Comparison of ENCODE assay signal across 8 cellular contexts in the genomic region with DNA sequence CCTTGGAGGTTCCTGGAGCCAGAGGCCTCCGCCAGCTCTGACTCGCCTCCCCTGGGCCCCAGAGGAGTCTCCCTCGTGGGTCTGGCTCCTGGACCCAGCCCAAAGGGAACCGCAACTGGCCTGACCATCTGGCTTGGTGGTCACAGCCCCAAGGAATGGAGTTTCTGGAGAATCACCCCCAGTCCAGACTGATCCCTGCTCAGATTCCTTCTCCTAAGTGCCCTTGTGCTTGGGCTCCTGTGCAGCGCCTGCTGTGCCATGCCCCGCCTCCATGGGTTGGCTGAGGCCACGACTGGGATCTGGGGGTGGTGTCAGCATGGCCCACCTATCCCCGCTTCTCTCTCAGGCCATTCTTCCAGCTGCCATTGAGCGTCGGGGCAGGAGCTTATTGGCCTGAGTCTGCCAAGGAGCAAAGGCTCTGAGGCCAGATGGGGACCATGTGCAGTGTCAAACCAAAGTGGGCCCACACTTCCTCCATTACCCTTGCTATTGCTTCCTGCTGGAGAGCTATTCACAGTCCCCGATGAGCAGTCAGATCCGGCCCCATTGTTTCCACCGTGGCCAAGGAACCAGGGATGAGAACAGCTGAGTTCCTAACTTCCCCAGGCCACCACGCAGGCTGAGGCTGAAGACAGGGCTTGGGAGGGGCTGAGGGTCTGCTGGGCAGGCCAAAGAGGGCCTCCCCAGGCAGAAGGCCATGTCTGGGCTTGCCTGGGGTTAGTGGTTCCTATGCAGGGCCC. TPM values are rescaled to one million over a fixed set of nuclear protein-coding genes. Genes with fewer than 3 reads are reported as not detected.
DNase-seq lines count a peak whose midpoint lies in the region; ATAC-seq and TF ChIP-seq lines count a peak whose summit lies in the region.
"Had no signal": no experiment of that assay in that cellular context is flagged by ENCODE, and none has a peak within 500 bp of the region (broad histone marks: within the 10 kb centered on the region; RNA-seq: fewer than 3 reads in every experiment).

No MANE protein-coding gene starts in this region.

- peaks cover 21% of the 10 kb centered on the region for H3K4me1 ChIP-seq in HUES48 (ENCODE audit: control insufficient read depth, insufficient read depth, low read length)
- peaks cover 13 to 19% of the 10 kb centered on the region in 2 donors for H3K4me1 ChIP-seq in adrenal gland (replicated peaks in 1 of 2)
- H3K4me1 ChIP-seq in suprapubic skin: peaks cover 55% of the 10 kb centered on the region

- intact Hi-C loops in adrenal gland (cut with DNase I): loop anchor here in 1 of 2 donors (10.0 kb wide), 1 partner anchor 101 kb away; no protein-coding TSS in a partner anchor
- intact Hi-C loops in natural killer cell (cut with micrococcal nuclease): no loop called here

- DNase-seq in adrenal gland: no peak
- no peak for DNase-seq in glutamatergic neuron
- DNase-seq in suprapubic skin (ENCODE audit: low spot score in 2 of 2): no peak
- no peak for DNase-seq in natural killer cell
- no peak for DNase-seq in LoVo (ENCODE audit: low spot score)
- DNase-seq: activated CD4-positive, alpha-beta memory T cell treated with anti-CD3 and anti-CD28 coated beads, Interleukin-2, amount 10 ng/mL, durations not matched to agents 7 days and 5 days had no signal

- H3K27me3 ChIP-seq in HUES48 (ENCODE audit: control insufficient read depth, insufficient read depth, low read length) (no peaks in the 10 kb centered on the region), adrenal gland (no peaks in the 10 kb centered on the region), suprapubic skin (peaks cover 6% of the 10 kb centered on the region)

- H3K4me3 Mint-ChIP-seq in glutamatergic neuron (ENCODE audit: unreplicated experiment) (peak overlapping the region; percentile 57), natural killer cell (no peak overlapping the region)
- H3K4me3 Mint-ChIP-seq: activated CD4-positive, alpha-beta memory T cell treated with anti-CD3 and anti-CD28 coated beads, Interleukin-2, amount 10 ng/mL, durations not matched to agents 7 days and 5 days had no signal

- TF ChIP-seq CTCF in adrenal gland (IDR thresholded peaks at IDR 0.05): no peak
- no peak for TF ChIP-seq CTCF in glutamatergic neuron (IDR thresholded peaks at IDR 0.05; ENCODE audit: partially characterized antibody, unreplicated experiment)
- no peak for TF ChIP-seq CTCF in suprapubic skin (IDR thresholded peaks at IDR 0.05)
- TF ChIP-seq CTCF in natural killer cell (IDR thresholded peaks at IDR 0.05): no peak

- no peak for TF ChIP-seq POLR2A in adrenal gland (IDR thresholded peaks at IDR 0.05)
- TF ChIP-seq POLR2A in suprapubic skin (IDR thresholded peaks at IDR 0.05): no peak

- H3K9me3 Mint-ChIP-seq in glutamatergic neuron (ENCODE audit: unreplicated experiment) (peaks cover 12% of the 10 kb centered on the region), natural killer cell (no peaks in the 10 kb centered on the region)
- H3K9me3 Mint-ChIP-seq: activated CD4-positive, alpha-beta memory T cell treated with anti-CD3 and anti-CD28 coated beads, Interleukin-2, amount 10 ng/mL, durations not matched to agents 7 days and 5 days had no signal

- peaks cover 27% of the 10 kb centered on the region for H3K4me1 Mint-ChIP-seq in glutamatergic neuron (ENCODE audit: low read depth, unreplicated experiment)
- peaks cover 22 to 44% of the 10 kb centered on the region in 2 donors for H3K4me1 Mint-ChIP-seq in natural killer cell

- no peaks in the 10 kb centered on the region for H3K9me3 ChIP-seq in HUES48 (ENCODE audit: control insufficient read depth, insufficient read depth, low read length)
- H3K9me3 ChIP-seq in adrenal gland (replicated peaks in 1 of 3): no peaks in the 10 kb centered on the region
- no peaks in the 10 kb centered on the region for H3K9me3 ChIP-seq in suprapubic skin

- H3K36me3 Mint-ChIP-seq in glutamatergic neuron (ENCODE audit: unreplicated experiment) (no peaks in the 10 kb centered on the region), natural killer cell (no peaks in the 10 kb centered on the region)

- ATAC-seq in HG02610 (IDR thresholded peaks at IDR 0.05; ENCODE audit: unreplicated experiment) (no peak), natural killer cell (no peak)

- H3K27ac ChIP-seq in HUES48 (ENCODE audit: low read depth, low read length) (peak overlapping the region; percentile 40), adrenal gland (peak overlapping the region in 3 of 5 donors; percentile 34 to 79 (median 63)), suprapubic skin (peak overlapping the region; percentile 56)

- 53 to 70% (median 59%) methylated on average over 6 to 14 of the region's 14 CpGs for WGBS in adrenal gland, 4 donors
- 43% methylated on average over 14 of the region's 14 CpGs for WGBS in suprapubic skin

- H3K27me3 Mint-ChIP-seq in glutamatergic neuron (ENCODE audit: unreplicated experiment): peaks cover 16% of the 10 kb centered on the region
- H3K27me3 Mint-ChIP-seq in natural killer cell (ENCODE audit: low read depth in 2 of 2): peaks cover 6 to 15% of the 10 kb centered on the region in 2 donors

- no peaks in the 10 kb centered on the region for H3K36me3 ChIP-seq in HUES48 (ENCODE audit: control insufficient read depth, insufficient read depth, low read length)
- no peaks in the 10 kb centered on the region for H3K36me3 ChIP-seq in adrenal gland (replicated peaks in 1 of 2)
- peaks cover 7% of the 10 kb centered on the region for H3K36me3 ChIP-seq in suprapubic skin

- H3K27ac Mint-ChIP-seq in glutamatergic neuron (ENCODE audit: unreplicated experiment) (peak overlapping the region; percentile 93), natural killer cell (no peak overlapping the region)
- H3K27ac Mint-ChIP-seq: activated CD4-positive, alpha-beta memory T cell treated with anti-CD3 and anti-CD28 coated beads, Interleukin-2, amount 10 ng/mL, durations not matched to agents 7 days and 5 days had no signal

- no peak for TF ChIP-seq EP300 in suprapubic skin (IDR thresholded peaks at IDR 0.05)

- no peak overlapping the region for H3K9ac ChIP-seq in HUES48 (ENCODE audit: low read depth, low read length)

- no peak overlapping the region for H3K4me3 ChIP-seq in HUES48 (ENCODE audit: low read depth, low read length)
- no peak overlapping the region for H3K4me3 ChIP-seq in adrenal gland
- no peak overlapping the region for H3K4me3 ChIP-seq in suprapubic skin

RNA-seq across cellular contexts. Expression of a gene that starts 19.0 kb away (rescaled TPM):
- 1 to 10 TPM; 1.3 to 6.3 (median 2.5) TPM for total RNA-seq in adrenal gland
- 1 to 10 TPM in 2 of 3 donors, under 1 TPM in 1; 0.55 to 6.6 (median 4.3) TPM for polyA plus RNA-seq in adrenal gland
- total RNA-seq in glutamatergic neuron (ENCODE audit: unreplicated experiment): 1.1 TPM
- total RNA-seq in suprapubic skin: 10 to 100 TPM; 12.8 to 19.7 (median 14.0) TPM
- under 1 TPM; 0.05 to 0.09 (median 0.07) TPM for total RNA-seq in natural killer cell
- total RNA-seq: activated CD4-positive, alpha-beta memory T cell treated with anti-CD3 and anti-CD28 coated beads, Interleukin-2, amount 10 ng/mL, durations not matched to agents 7 days and 5 days had no signal

RNA-seq across cellular contexts. Expression of a gene that starts 46.0 kb away (rescaled TPM):
- total RNA-seq in adrenal gland (10 to 100 TPM; 15.3 to 41.4 (median 25.4) TPM), glutamatergic neuron (ENCODE audit: unreplicated experiment) (21.2 TPM), suprapubic skin (10 to 100 TPM; 32.1 to 59.7 (median 49.5) TPM), natural killer cell (1 to 10 TPM; 2.5 to 5.6 (median 5.1) TPM)
- 10 to 100 TPM; 12.1 to 18.3 (median 12.9) TPM for polyA plus RNA-seq in adrenal gland

RNA-seq across cellular contexts. Expression of a gene that starts 53.6 kb away (rescaled TPM):
- 100 to 1,000 TPM in 5 of 8 donors, 10 to 100 TPM in 3; 74.9 to 161 (median 138) TPM for total RNA-seq in adrenal gland
- 10 to 100 TPM; 49.8 to 74.8 (median 64.0) TPM for polyA plus RNA-seq in adrenal gland
- total RNA-seq in glutamatergic neuron (ENCODE audit: unreplicated experiment): 33.6 TPM
- 100 to 1,000 TPM; 139 to 273 (median 180) TPM for total RNA-seq in suprapubic skin
- total RNA-seq in natural killer cell: 10 to 100 TPM; 22.9 to 37.1 (median 35.8) TPM
